In genomic region chr15:79923068-79923514, GRCh38 we compare ENCODE assay signal across 8 cellular contexts. TPM values are rescaled to one million over a fixed set of nuclear protein-coding genes. Genes with fewer than 3 reads are reported as not detected.
DNase-seq lines count a peak whose midpoint lies in the region; ATAC-seq and TF ChIP-seq lines count a peak whose summit lies in the region.

No MANE protein-coding gene starts in this region.

- H3K27me3 ChIP-seq in dorsolateral prefrontal cortex (no peaks in the 10 kb centered on the region), lower lobe of right lung (ENCODE audit: low read depth) (no peaks in the 10 kb centered on the region)

- intact Hi-C loops in dorsolateral prefrontal cortex (cut with DNase I) (loop anchor here in 1 of 2 donors (2.0 kb wide), 1 partner anchor 26 kb away; the partner anchor contains the start of gene MTHFS), lower lobe of right lung (cut with DNase I) (no loop called here)

- ATAC-seq in HG02852 (IDR thresholded peaks at IDR 0.05; ENCODE audit: unreplicated experiment) (peak; percentile 44), lower lobe of right lung (peak; percentile 87 to 90)

- peaks cover 6% of the 10 kb centered on the region for H3K4me1 ChIP-seq in lower lobe of right lung

- no peak for TF ChIP-seq CTCF in dorsolateral prefrontal cortex (IDR thresholded peaks at IDR 0.05 in 54 of 56, conservative IDR thresholded peaks at IDR 0.05 in 2 of 56; ENCODE audit: low read depth in 1 of 56, partially characterized antibody in 56 of 56)
- TF ChIP-seq CTCF in lower lobe of right lung (IDR thresholded peaks at IDR 0.05), result no peak

- H3K36me3 ChIP-seq in lower lobe of right lung, result no peaks in the 10 kb centered on the region

- DNase-seq in NCI-H1436 (lab: John Stamatoyannopoulos, UW) (peak; percentile 42), NCI-H1436 treated with DMSO at 0.1 percent for 48 hours (lab: John Stamatoyannopoulos, UW) (no peak), NCI-H2171 (lab: John Stamatoyannopoulos, UW) (peak; percentile 37), dorsolateral prefrontal cortex (peak in 7 of 10 donors; percentile 19 to 66 (median 48)), lower lobe of right lung (peak; percentile 85)
- DNase-seq in activated CD4-positive, alpha-beta T cell treated with anti-CD3 and anti-CD28 coated beads, Interleukin-2, amount 50 U/mL, for 48 hours, result peak; percentile 74 to 77
- peak; percentile 32 for DNase-seq in stimulated activated CD8-positive, alpha-beta memory T cell treated with anti-CD3 and anti-CD28 coated beads, Interleukin-12 subunit alpha, Interleukin-12 subunit beta, amount 100 ng/mL, for 1 hour (ENCODE audit: low read depth)

- peak overlapping the region; percentile 6 to 97 (median 87) for H3K27ac ChIP-seq in dorsolateral prefrontal cortex
- H3K27ac ChIP-seq in lower lobe of right lung, result peak overlapping the region; percentile 97

- peak overlapping the region; percentile 66 to 96 (median 86) for H3K4me3 ChIP-seq in dorsolateral prefrontal cortex
- H3K4me3 ChIP-seq in lower lobe of right lung, result peak overlapping the region; percentile 92

- H3K9me3 ChIP-seq in lower lobe of right lung, result peaks cover 31% of the 10 kb centered on the region

RNA-seq across cellular contexts. Expression of gene MTHFS, which starts 26.3 kb away (rescaled TPM):
- total RNA-seq in dorsolateral prefrontal cortex (10 to 100 TPM in 100 of 120 experiments, 1 to 10 TPM in 20; 2.6 to 23.9 (median 13.1) TPM), lower lobe of right lung (37.4 TPM)

RNA-seq across cellular contexts. Expression of gene BCL2A1, which starts 47.9 kb away (rescaled TPM):
- 10 to 100 TPM in 4 of 120 experiments, 1 to 10 TPM in 69, under 1 TPM in 19, not detected in 28; 0.43 to 18.3 (median 1.9) TPM for total RNA-seq in dorsolateral prefrontal cortex
- 124 TPM for total RNA-seq in lower lobe of right lung
